In genomic region chr9:38263534-38263933, GRCh38 we compare ENCODE assay signal across 11 cellular contexts.
DNase-seq lines count a peak whose midpoint lies in the region; ATAC-seq and TF ChIP-seq lines count a peak whose summit lies in the region.
"Had no signal": no experiment of that assay in that cellular context is flagged by ENCODE, and none has a peak within 500 bp of the region (broad histone marks: within the 10 kb centered on the region; RNA-seq: fewer than 3 reads in every experiment).

No MANE protein-coding gene starts in this region.

- H3K9me3 Mint-ChIP-seq in type B pancreatic cell = peaks cover 8% of the 10 kb centered on the region

- no peaks in the 10 kb centered on the region for H3K4me1 ChIP-seq in cardiac muscle cell (ENCODE audit: low read depth)
- no peaks in the 10 kb centered on the region for H3K4me1 ChIP-seq in right cardiac atrium (ENCODE audit: control insufficient read depth, insufficient read depth, low read length)
- H3K4me1 ChIP-seq in OCI-LY1 (ENCODE audit: insufficient read depth, low read length, severe bottlenecking) = no peaks in the 10 kb centered on the region

- WGBS in right cardiac atrium = 38% methylated on average over 1 of the region's 1 CpG

- H3K79me2 ChIP-seq in OCI-LY1 (ENCODE audit: insufficient read depth, low read length) = no peaks in the 10 kb centered on the region

- TF ChIP-seq CTCF in cardiac muscle cell (IDR thresholded peaks at IDR 0.05; ENCODE audit: low read depth, low read length) (peak; percentile 55), OCI-LY1 (IDR thresholded peaks at IDR 0.05; ENCODE audit: low read length) (peak; percentile 44; the same call in 1 of the 2 replicates), epithelial cell of proximal tubule (conservative IDR thresholded peaks at IDR 0.05; ENCODE audit: low read depth, low read length) (peak; percentile 71), type B pancreatic cell (conservative IDR thresholded peaks at IDR 0.05) (peak; percentile 53)

- no peaks in the 10 kb centered on the region for H3K27me3 ChIP-seq in cardiac muscle cell
- H3K27me3 ChIP-seq in right cardiac atrium (ENCODE audit: control insufficient read depth, insufficient read depth) = no peaks in the 10 kb centered on the region
- H3K27me3 ChIP-seq in OCI-LY1 (ENCODE audit: insufficient read depth, low read length) = no peaks in the 10 kb centered on the region

- no peaks in the 10 kb centered on the region for H3F3A ChIP-seq in OCI-LY1 (ENCODE audit: insufficient read depth, low read length)

- H3K27me3 Mint-ChIP-seq in type B pancreatic cell = no peaks in the 10 kb centered on the region

- H3K36me3 Mint-ChIP-seq in type B pancreatic cell = no peaks in the 10 kb centered on the region

- no peak overlapping the region for H3K27ac ChIP-seq in cardiac muscle cell
- no peak overlapping the region for H3K27ac ChIP-seq in right cardiac atrium (ENCODE audit: low read length)
- no peak overlapping the region for H3K27ac ChIP-seq in OCI-LY1 (ENCODE audit: low read depth, low read length, poor library complexity, severe bottlenecking)

- DNase-seq in cardiac muscle cell (ENCODE audit: low read depth in 1 of 2, low spot score in 1 of 2) (peak in 1 of 2 donors; percentile 74), right cardiac atrium (no peak), epithelial cell of proximal tubule (ENCODE audit: low read depth) (peak; percentile 7), type B pancreatic cell (ENCODE audit: extremely low spot score, unreplicated experiment) (no peak), SIG-M5 (lab: John Stamatoyannopoulos, UW) (no peak)
- no peak for DNase-seq in activated CD4-positive, alpha-beta T cell treated with anti-CD3 and anti-CD28 coated beads for 1 hour
- DNase-seq: DMS79 treated with DMSO at 0.1 percent for 48 hours had no signal

- no peak overlapping the region for H2AFZ ChIP-seq in OCI-LY1 (ENCODE audit: low read length)

- no peak overlapping the region for H3K4me3 ChIP-seq in cardiac muscle cell
- no peak overlapping the region for H3K4me3 ChIP-seq in right cardiac atrium (ENCODE audit: low read length)
- no peak overlapping the region for H3K4me3 ChIP-seq in OCI-LY1 (ENCODE audit: low read depth, low read length, poor library complexity, severe bottlenecking)
- no peak overlapping the region for H3K4me3 ChIP-seq in epithelial cell of proximal tubule (ENCODE audit: low read depth, low read length)

- no peak overlapping the region for H3K4me3 Mint-ChIP-seq in type B pancreatic cell
- H3K4me3 Mint-ChIP-seq: activated naive CD4-positive, alpha-beta T cell treated with anti-CD3 and anti-CD28 coated beads, Interleukin-2, amount 50 U/mL, for 24 hours; T-helper 2 cell treated with Interferon-gamma antibody and Interleukin-4, amounts not matched to agents 5 μg/mL and 100 μg/mL, for 36 hours had no signal

- intact Hi-C loops in right cardiac atrium (cut with DNase I) = no loop called here

- H3K4me1 Mint-ChIP-seq in type B pancreatic cell (ENCODE audit: unreplicated experiment) = no peaks in the 10 kb centered on the region
- H3K4me1 Mint-ChIP-seq: activated naive CD4-positive, alpha-beta T cell treated with anti-CD3 and anti-CD28 coated beads, Interleukin-2, amount 50 U/mL, for 24 hours had no signal

- no peak for ATAC-seq in right cardiac atrium
- no peak for ATAC-seq in HG03457 (IDR thresholded peaks at IDR 0.05; ENCODE audit: unreplicated experiment)

- H3K9me2 ChIP-seq in OCI-LY1 (ENCODE audit: low read depth, low read length) = no peaks in the 10 kb centered on the region

- H3K4me2 ChIP-seq in OCI-LY1 (ENCODE audit: low read length) = no peak overlapping the region

- H4K20me1 ChIP-seq in OCI-LY1 (ENCODE audit: insufficient read depth, low read length) = no peaks in the 10 kb centered on the region

- H3K9me3 ChIP-seq in cardiac muscle cell (ENCODE audit: low read depth) = no peaks in the 10 kb centered on the region
- H3K9me3 ChIP-seq in right cardiac atrium (ENCODE audit: control insufficient read depth, low read length) = no peaks in the 10 kb centered on the region
- no peaks in the 10 kb centered on the region for H3K9me3 ChIP-seq in OCI-LY1 (ENCODE audit: low read length)

- H3K27ac Mint-ChIP-seq in type B pancreatic cell = no peak overlapping the region
- H3K27ac Mint-ChIP-seq: activated naive CD4-positive, alpha-beta T cell treated with anti-CD3 and anti-CD28 coated beads, Interleukin-2, amount 50 U/mL, for 24 hours; T-helper 2 cell treated with Interferon-gamma antibody and Interleukin-4, amounts not matched to agents 5 μg/mL and 100 μg/mL, for 36 hours had no signal

- H3K36me3 ChIP-seq in cardiac muscle cell (no peaks in the 10 kb centered on the region), OCI-LY1 (ENCODE audit: insufficient read depth, low read length) (no peaks in the 10 kb centered on the region)

- H3K9ac ChIP-seq in OCI-LY1 (ENCODE audit: low read length) = no peak overlapping the region
